Comparison of ENCODE assay signal across 8 cellular contexts in genomic region chr5:458547-459353, GRCh38. TPM values are rescaled to one million over a fixed set of nuclear protein-coding genes. Genes with fewer than 3 reads are reported as not detected.
A peak's percentile ranks its signal among the peaks of the same experiment; 100 is the strongest.
DNase-seq lines count a peak whose midpoint lies in the region; ATAC-seq and TF ChIP-seq lines count a peak whose summit lies in the region.

No MANE protein-coding gene starts in this region.

- ATAC-seq in GM18861 (IDR thresholded peaks at IDR 0.05; ENCODE audit: unreplicated experiment) (peak; percentile 66), GM19397 (IDR thresholded peaks at IDR 0.05; ENCODE audit: unreplicated experiment) (no peak)

- intact Hi-C loops in ascending aorta (cut with DNase I) = no loop called here
- intact Hi-C loops in stomach (cut with DNase I; ENCODE audit: low total_unique reads) = no loop called here

- H3K79me2 ChIP-seq in KMS-11 (ENCODE audit: insufficient read depth, low read depth) (no peaks in the 10 kb centered on the region; the same call in 1 of the 2 replicates), trophoblast cell (ENCODE audit: control insufficient read depth, insufficient read depth, low read length, poor library complexity) (no peaks in the 10 kb centered on the region)

- no peak overlapping the region for H3K27ac Mint-ChIP-seq in immature natural killer cell

- H2BK5ac ChIP-seq in trophoblast cell (ENCODE audit: low read depth, low read length, poor library complexity) = no peak overlapping the region

- no peak for TF ChIP-seq CTCF in KMS-11 (conservative IDR thresholded peaks at IDR 0.05; ENCODE audit: low read depth, low read length)
- no peak for TF ChIP-seq CTCF in ascending aorta (IDR thresholded peaks at IDR 0.05)
- no peak for TF ChIP-seq CTCF in stomach (IDR thresholded peaks at IDR 0.05)

- H3K27me3 ChIP-seq in KMS-11 (ENCODE audit: insufficient read depth, low read depth) = no peaks in the 10 kb centered on the region
- H3K27me3 ChIP-seq in ascending aorta = no peaks in the 10 kb centered on the region
- H3K27me3 ChIP-seq in trophoblast cell (ENCODE audit: insufficient read depth, low read length) = no peaks in the 10 kb centered on the region
- H3K27me3 ChIP-seq in stomach = no peaks in the 10 kb centered on the region

- no peaks in the 10 kb centered on the region for H3K27me3 Mint-ChIP-seq in immature natural killer cell (ENCODE audit: low read depth in 3 of 3)

- H3K4me3 Mint-ChIP-seq in immature natural killer cell = no peak overlapping the region

- no peak overlapping the region for H3K23ac ChIP-seq in trophoblast cell (ENCODE audit: low read length)

- peaks cover 24 to 64% (median 28%) of the 10 kb centered on the region in 3 donors for H3K36me3 Mint-ChIP-seq in immature natural killer cell

- peaks cover 16% of the 10 kb centered on the region for H3K4me1 ChIP-seq in KMS-11 (ENCODE audit: low read depth, poor library complexity, severe bottlenecking)
- no peaks in the 10 kb centered on the region for H3K4me1 ChIP-seq in ascending aorta
- peaks cover 2 to 6% of the 10 kb centered on the region in 2 experiments for H3K4me1 ChIP-seq in trophoblast cell (ENCODE audit: control insufficient read depth in 1 of 2, insufficient read depth in 2 of 2, low read length in 2 of 2)
- no peaks in the 10 kb centered on the region for H3K4me1 ChIP-seq in stomach

- no peak overlapping the region for H3K4ac ChIP-seq in trophoblast cell (ENCODE audit: low read depth, low read length)

- TF ChIP-seq POLR2A in stomach (IDR thresholded peaks at IDR 0.05) = no peak

- H3K4me3 ChIP-seq in KMS-11 (IDR thresholded peaks at IDR 0.05; ENCODE audit: insufficient read depth, low read depth, low read length) (no peak overlapping the region), ascending aorta (no peak overlapping the region), trophoblast cell (ENCODE audit: low read depth, low read length) (peak overlapping the region; percentile 6), stomach (no peak overlapping the region)

- H3K36me3 ChIP-seq in KMS-11 (ENCODE audit: insufficient read depth) (peaks cover 4% of the 10 kb centered on the region; the same call in 1 of the 2 replicates), ascending aorta (peaks cover 79 to 84% of the 10 kb centered on the region in 2 donors), trophoblast cell (ENCODE audit: control insufficient read depth in 1 of 2, insufficient read depth in 2 of 2, low read length in 2 of 2) (peaks cover 52 to 63% of the 10 kb centered on the region in 2 experiments), stomach (peaks cover 58 to 98% (median 97%) of the 10 kb centered on the region in 4 donors)

- H3K9ac ChIP-seq in KMS-11 (no peak overlapping the region), trophoblast cell (ENCODE audit: low read length) (no peak overlapping the region)

- H3K9me3 Mint-ChIP-seq in immature natural killer cell = no peaks in the 10 kb centered on the region

- no peaks in the 10 kb centered on the region for H4K20me1 ChIP-seq in KMS-11 (ENCODE audit: insufficient read depth)

- H3K14ac ChIP-seq in trophoblast cell (ENCODE audit: low read length) = no peak overlapping the region

- peak overlapping the region; percentile 26; the same call in 1 of the 2 replicates for H3K4me2 ChIP-seq in KMS-11
- H3K4me2 ChIP-seq in trophoblast cell (ENCODE audit: low read length) = no peak overlapping the region

- H3K9me3 ChIP-seq in ascending aorta (no peaks in the 10 kb centered on the region), trophoblast cell (ENCODE audit: insufficient read depth, low read depth, low read length) (peaks cover 3% of the 10 kb centered on the region), stomach (no peaks in the 10 kb centered on the region)

- H2AFZ ChIP-seq in KMS-11 (ENCODE audit: low read depth) (no peak overlapping the region), trophoblast cell (ENCODE audit: insufficient read depth, low read length, poor library complexity) (no peak overlapping the region)

- no peak overlapping the region for H3K27ac ChIP-seq in KMS-11
- H3K27ac ChIP-seq in ascending aorta = no peak overlapping the region
- H3K27ac ChIP-seq in trophoblast cell (ENCODE audit: low read depth, low read length) = no peak overlapping the region
- H3K27ac ChIP-seq in stomach = no peak overlapping the region

- H4K91ac ChIP-seq in trophoblast cell (ENCODE audit: low read depth, low read length) = no peak overlapping the region

- no peak for TF ChIP-seq EP300 in stomach (IDR thresholded peaks at IDR 0.05)

- no peak overlapping the region for H2AK5ac ChIP-seq in trophoblast cell (ENCODE audit: low read length)

- H2BK12ac ChIP-seq in trophoblast cell (ENCODE audit: low read length) = no peak overlapping the region

- no peak overlapping the region for H4K8ac ChIP-seq in trophoblast cell (ENCODE audit: low read depth, low read length)

- H4K12ac ChIP-seq in trophoblast cell (ENCODE audit: low read depth, low read length) = no peak overlapping the region

- DNase-seq in ascending aorta (ENCODE audit: low spot score in 2 of 2) (peak; percentile 5 to 61), trophoblast cell (peak; percentile 88 to 89), MV-4-11 (lab: John Stamatoyannopoulos, UW) (no peak), stomach (no peak), immature natural killer cell (no peak)

- no peak overlapping the region for H2BK120ac ChIP-seq in trophoblast cell (ENCODE audit: insufficient read depth, low read length, poor library complexity)

- peaks cover 7 to 16% of the 10 kb centered on the region in 2 donors for H3K4me1 Mint-ChIP-seq in immature natural killer cell

- no peak overlapping the region for H3K18ac ChIP-seq in trophoblast cell (ENCODE audit: low read length)

- WGBS in trophoblast cell (ENCODE audit: extremely low coverage, insufficient coverage, insufficient read length) = no CpG with 5 or more reads among the region's 17 CpGs
- WGBS in stomach, 5 donors = 68 to 82% (median 74%) methylated on average over 17 of the region's 17 CpGs

- H3K79me1 ChIP-seq in trophoblast cell (ENCODE audit: low read length) = no peaks in the 10 kb centered on the region

RNA-seq across cellular contexts. Expression of gene EXOC3, which starts 15.8 kb away (rescaled TPM):
- total RNA-seq in ascending aorta (56.7 TPM), stomach (100 to 1,000 TPM in 1 of 5 donors, 10 to 100 TPM in 4; 52.7 to 133 (median 77.7) TPM)
- 24.0 and 24.2 TPM in 2 replicates for polyA plus RNA-seq in trophoblast cell (2013)
- polyA plus RNA-seq in stomach (10 to 100 TPM; 29.9 to 38.8 (median 33.6) TPM), immature natural killer cell (10 to 100 TPM; 22.6 to 43.9 (median 34.0) TPM)

Comparison
In these comparisons a context has a peak if more than half of its experiments do, and no peak if none do; other contexts are left out.
1. DNase-seq: peak in ascending aorta (2 of 2) and trophoblast cell (2 of 2); none in MV-4-11 (single experiment), stomach (single experiment) and immature natural killer cell (0 of 3).